Comparison of ENCODE assay signal across 8 cellular contexts in the genomic region with DNA sequence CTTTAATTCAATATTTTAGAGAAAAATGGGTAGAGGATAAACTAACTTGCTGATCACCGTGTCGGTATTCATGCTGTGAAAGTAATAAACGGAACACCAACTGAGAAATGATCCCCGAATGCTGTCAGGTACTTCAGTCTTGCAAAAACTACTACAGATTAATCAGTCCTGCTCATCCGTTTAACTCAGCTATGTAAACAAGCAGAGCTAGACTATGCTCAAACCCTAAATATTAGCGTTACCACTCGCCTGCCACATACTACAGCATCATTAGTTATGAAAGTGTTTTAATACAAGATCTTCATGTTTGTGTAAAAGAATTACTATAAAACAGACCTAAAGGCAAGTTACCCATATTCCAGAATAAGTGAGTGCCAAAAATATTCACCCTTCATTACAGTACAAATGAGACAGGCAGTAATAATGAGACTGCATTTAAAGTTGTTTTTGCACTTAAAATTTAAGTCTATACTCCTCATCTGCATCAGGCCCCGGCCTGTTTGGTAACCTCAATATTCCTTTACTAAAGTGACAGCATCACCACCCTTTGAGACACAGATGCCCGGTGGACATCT.
DNase-seq lines count a peak whose midpoint lies in the region; ATAC-seq and TF ChIP-seq lines count a peak whose summit lies in the region.

No MANE protein-coding gene starts in this region.

- H3K27me3 ChIP-seq in HL-60 (ENCODE audit: insufficient read depth, poor library complexity, severe bottlenecking) (peaks cover 8% of the 10 kb centered on the region), muscle layer of colon (ENCODE audit: control insufficient read depth in 1 of 2, insufficient read depth in 2 of 2, low read length in 2 of 2) (no peaks in the 10 kb centered on the region)

- CTCF ChIA-PET in AG04449 (lab: Yijun Ruan, JAX): interaction anchor here (0.8 to 7.8 kb wide), 29 partner anchors 9 to 275 kb away, joined by 3 to 74 read pairs (median 8); a partner anchor contains a TSS

- POLR2A ChIA-PET in AG04449 (lab: Yijun Ruan, JAX): interaction anchor here (1.1 to 1.9 kb wide), 2 partner anchors 32 to 43 kb away, joined by 4 read pairs; no protein-coding TSS in a partner anchor

- H3K36me3 ChIP-seq in muscle layer of colon (ENCODE audit: insufficient read depth, low read length): no peaks in the 10 kb centered on the region

- no peaks in the 10 kb centered on the region for H3K9me3 ChIP-seq in muscle layer of colon (ENCODE audit: low read length)

- ATAC-seq in HG02763 (IDR thresholded peaks at IDR 0.05; ENCODE audit: unreplicated experiment): no peak

- peak overlapping the region; percentile 67 for H3K9ac ChIP-seq in muscle layer of colon (ENCODE audit: low read length)

- in situ Hi-C loops in GM13976 (cut with MboI; ENCODE audit: low sequenced_read_pairs, unreplicated experiment): no loop called here

- DNase-seq in AG04449 (ENCODE audit: low read depth, low spot score): no peak
- no peak for DNase-seq in HL-60 (ENCODE audit: low read depth in 1 of 2, low spot score in 1 of 2)
- DNase-seq in cardiac fibroblast (ENCODE audit: low read depth in 2 of 2): peak in 1 of 2 donors; percentile 41
- no peak for DNase-seq in GM13976 (ENCODE audit: low spot score)
- no peak for DNase-seq in caudate nucleus (lab: John Stamatoyannopoulos, UW)
- no peak for DNase-seq in CD1c-positive myeloid dendritic cell (ENCODE audit: extremely low spot score)

- peaks cover 43% of the 10 kb centered on the region for H3K4me1 ChIP-seq in muscle layer of colon (ENCODE audit: insufficient read depth, low read length)

- TF ChIP-seq CTCF in AG04449 (IDR thresholded peaks at IDR 0.05; ENCODE audit: insufficient read depth, low read length, missing control alignments): no peak
- TF ChIP-seq CTCF in HL-60 (IDR thresholded peaks at IDR 0.05; ENCODE audit: insufficient read depth, low read length): no peak
- TF ChIP-seq CTCF in cardiac fibroblast (IDR thresholded peaks at IDR 0.05; ENCODE audit: low read depth, low read length): no peak
- no peak for TF ChIP-seq CTCF in GM13976 (IDR thresholded peaks at IDR 0.05; ENCODE audit: borderline replicate concordance, control extremely low read depth, extremely low read depth, insufficient read depth, missing control alignments)

- H3K27ac ChIP-seq in HL-60 (replicated peaks) (no peak overlapping the region), muscle layer of colon (ENCODE audit: low read depth, low read length) (peak overlapping the region; percentile 85), caudate nucleus (ENCODE audit: low read depth, low read length) (no peak overlapping the region)

- H3K4me3 ChIP-seq in AG04449 (ENCODE audit: low read depth, low read length) (peak overlapping the region; percentile 85), HL-60 (replicated peaks; ENCODE audit: insufficient read depth, low read length) (peak overlapping the region; percentile 62), cardiac fibroblast (replicated peaks in 1 of 2; ENCODE audit: low read depth in 2 of 2, low read length in 2 of 2) (peak overlapping the region; percentile 73 to 75), muscle layer of colon (ENCODE audit: low read depth in 1 of 2, low read length in 2 of 2) (peak overlapping the region; percentile 82 to 99)
